In genomic region chr6:144036064-144036873, GRCh38 we compare ENCODE assay signal across 8 cellular contexts. TPM values are rescaled to one million over a fixed set of nuclear protein-coding genes. Genes with fewer than 3 reads are reported as not detected.
DNase-seq lines count a peak whose midpoint lies in the region; ATAC-seq and TF ChIP-seq lines count a peak whose summit lies in the region.

No MANE protein-coding gene starts in this region.

- H3K4me1 Mint-ChIP-seq in mesothelial cell of epicardium, result peaks cover 7% of the 10 kb centered on the region

- DNase-seq in GM03348 (ENCODE audit: low spot score) (peak; percentile 37), M059J (ENCODE audit: low read depth) (peak; percentile 53), dedifferentiated amniotic fluid mesenchymal stem cell (ENCODE audit: extremely low spot score) (peak; percentile 49), mesothelial cell of epicardium (ENCODE audit: low spot score in 2 of 2, unreplicated experiment in 2 of 2) (no peak), HPDE6-E6E7 (ENCODE audit: extremely low spot score) (no peak), NCI-H510A treated with DMSO at 0.1 percent for 48 hours (lab: John Stamatoyannopoulos, UW) (no peak), DMS 273 treated with DMSO at 0.1 percent for 48 hours (lab: John Stamatoyannopoulos, UW) (no peak)

- H3K4me3 Mint-ChIP-seq in mesothelial cell of epicardium, result no peak overlapping the region

- TF ChIP-seq CTCF in mesothelial cell of epicardium (IDR thresholded peaks at IDR 0.05; ENCODE audit: unreplicated experiment), result no peak

- no peaks in the 10 kb centered on the region for H3K27me3 Mint-ChIP-seq in mesothelial cell of epicardium (ENCODE audit: low read depth)

- H3K36me3 Mint-ChIP-seq in mesothelial cell of epicardium, result peaks cover 2% of the 10 kb centered on the region

- H3K27ac Mint-ChIP-seq in mesothelial cell of epicardium, result peak overlapping the region; percentile 0

- H3K9me3 Mint-ChIP-seq in mesothelial cell of epicardium, result peaks cover 30% of the 10 kb centered on the region

- ATAC-seq in GM21619 (IDR thresholded peaks at IDR 0.05; ENCODE audit: unreplicated experiment), result peak; percentile 81

RNA-seq across cellular contexts. Expression of gene PLAGL1, which starts 28.2 kb away (rescaled TPM):
- 3.9 and 5.4 TPM in 2 replicates for total RNA-seq in M059J (2014; rRNA removed; shearing (Covaris generic))
- total RNA-seq in mesothelial cell of epicardium, result 158 to 164 TPM (median 161 TPM) in 3 replicates

RNA-seq across cellular contexts. Expression of gene SF3B5, which starts 59.1 kb away (rescaled TPM):
- total RNA-seq in M059J (2014; rRNA removed; shearing (Covaris generic)), result 211 and 302 TPM in 2 replicates
- 111 to 114 TPM (median 112 TPM) in 3 replicates for total RNA-seq in mesothelial cell of epicardium

Comparison
In these comparisons a context has a peak if more than half of its experiments do, and no peak if none do; other contexts are left out.
1. DNase-seq: peak in GM03348 (single experiment), M059J (single experiment) and dedifferentiated amniotic fluid mesenchymal stem cell (single experiment); none in mesothelial cell of epicardium (0 of 2), HPDE6-E6E7 (single experiment), NCI-H510A treated with DMSO at 0.1 percent for 48 hours (single experiment) and DMS 273 treated with DMSO at 0.1 percent for 48 hours (single experiment).
2. RNA of gene PLAGL1, which starts 28.2 kb away (total RNA-seq): 158 to 164 TPM in mesothelial cell of epicardium; 3.9 to 5.4 TPM in M059J; every median in the first group is over 10 times any median in the second.